ENCODE assay signal across 8 cellular contexts in genomic region chr21:33325222-33326067, GRCh38. TPM values are rescaled to one million over a fixed set of nuclear protein-coding genes. Genes with fewer than 3 reads are reported as not detected.
A peak's percentile ranks its signal among the peaks of the same experiment; 100 is the strongest.
DNase-seq lines count a peak whose midpoint lies in the region; ATAC-seq and TF ChIP-seq lines count a peak whose summit lies in the region.

No MANE protein-coding gene starts in this region.

- peak overlapping the region; percentile 98 for H3K4me3 ChIP-seq in AG10803 (ENCODE audit: low read length)
- H3K4me3 ChIP-seq in esophagus (ENCODE audit: low read depth in 1 of 2, low read length in 2 of 2), result peak overlapping the region; percentile 90 to 94
- peak overlapping the region; percentile 90 to 96 for H3K4me3 ChIP-seq in muscle layer of duodenum (ENCODE audit: low read depth in 1 of 2, low read length in 2 of 2)

- no peaks in the 10 kb centered on the region for H3K9me3 ChIP-seq in esophagus (ENCODE audit: control insufficient read depth in 2 of 2, insufficient read depth in 1 of 2, low read depth in 1 of 2, low read length in 1 of 2)
- H3K9me3 ChIP-seq in muscle layer of duodenum (ENCODE audit: control insufficient read depth in 1 of 2, low read length in 2 of 2), result no peaks in the 10 kb centered on the region

- 0% methylated on average over 28 of the region's 28 CpGs for WGBS in esophagus, 2 donors

- peaks cover 0 to 2% of the 10 kb centered on the region in 2 donors for H3K4me1 ChIP-seq in esophagus (ENCODE audit: control insufficient read depth in 2 of 2, insufficient read depth in 2 of 2, low read length in 1 of 2)
- H3K4me1 ChIP-seq in muscle layer of duodenum (ENCODE audit: control insufficient read depth in 1 of 2, insufficient read depth in 2 of 2, low read length in 2 of 2), result peaks cover 0 to 17% of the 10 kb centered on the region in 2 donors

- H3K27me3 ChIP-seq in esophagus (ENCODE audit: control insufficient read depth in 1 of 2, insufficient read depth in 2 of 2, low read length in 2 of 2) (no peaks in the 10 kb centered on the region), muscle layer of duodenum (ENCODE audit: low read depth, low read length) (no peaks in the 10 kb centered on the region)

- DNase-seq in AG10803 (ENCODE audit: low read depth), result peak; percentile 79
- DNase-seq in NCI-H69 (lab: John Stamatoyannopoulos, UW), result peak; percentile 90
- peak; percentile 64 for DNase-seq in activated CD8-positive, alpha-beta memory T cell treated with anti-CD3 and anti-CD28 coated beads, Interleukin-2, amount 50 U/mL, for 4 hours
- DNase-seq in stimulated activated CD8-positive, alpha-beta memory T cell treated with anti-CD3 and anti-CD28 coated beads, Interleukin-7, amount 100 ng/mL, for 4 hours (ENCODE audit: low read depth in 2 of 2), result peak; percentile 50 to 53

- no peak for TF ChIP-seq CTCF in AG10803 (conservative IDR thresholded peaks at IDR 0.05; ENCODE audit: low read length)

- H3K27ac ChIP-seq in esophagus (ENCODE audit: low read depth in 2 of 2, low read length in 1 of 2) (peak overlapping the region; percentile 93 to 99), muscle layer of duodenum (ENCODE audit: low read length) (peak overlapping the region; percentile 92)

- ATAC-seq in GM18870 (IDR thresholded peaks at IDR 0.05; ENCODE audit: unreplicated experiment), result peak; percentile 25
- ATAC-seq in HG03139 (IDR thresholded peaks at IDR 0.05; ENCODE audit: unreplicated experiment), result peak; percentile 29

- no peaks in the 10 kb centered on the region for H3K36me3 ChIP-seq in esophagus (ENCODE audit: control insufficient read depth in 2 of 2, insufficient read depth in 2 of 2, low read length in 1 of 2)
- H3K36me3 ChIP-seq in muscle layer of duodenum (ENCODE audit: control insufficient read depth in 1 of 2, insufficient read depth in 2 of 2, low read length in 2 of 2), result peaks cover 0 to 5% of the 10 kb centered on the region in 2 donors

RNA-seq across cellular contexts. Expression of gene IFNAR1, which starts 0.7 kb away (rescaled TPM):
- polyA plus RNA-seq in esophagus, result 10 to 100 TPM in 1 of 2 donors, 1 to 10 TPM in 1; 9.0 to 14.1 TPM

RNA-seq across cellular contexts. Expression of gene IL10RB, which starts 59.3 kb away (rescaled TPM):
- 10 to 100 TPM; 22.9 to 23.9 TPM for polyA plus RNA-seq in esophagus

Comparison
In these comparisons a context has a peak if more than half of its experiments do, and no peak if none do; other contexts are left out.
1. Peak in every context shown above with its lines: DNase-seq, ATAC-seq, H3K4me3 ChIP-seq and H3K27ac ChIP-seq.